In genomic region chr3:10304905-10305304, GRCh38 we compare ENCODE assay signal across 20 cellular contexts. TPM values are rescaled to one million over a fixed set of nuclear protein-coding genes. Genes with fewer than 3 reads are reported as not detected.
DNase-seq lines count a peak whose midpoint lies in the region; ATAC-seq and TF ChIP-seq lines count a peak whose summit lies in the region.
"Had no signal": no experiment of that assay in that cellular context is flagged by ENCODE, and none has a peak within 500 bp of the region (broad histone marks: within the 10 kb centered on the region; RNA-seq: fewer than 3 reads in every experiment).

No MANE protein-coding gene starts in this region.

- DNase-seq in T-helper 17 cell (no peak), chondrocyte (ENCODE audit: low spot score) (no peak), progenitor cell of endocrine pancreas (ENCODE audit: low spot score, unreplicated experiment) (no peak), COR-L47 (lab: John Stamatoyannopoulos, UW) (no peak), activated gamma-delta T cell treated with Interleukin-2 at 50 U/mL for 16 hours (no peak), NCI-H1048 (lab: John Stamatoyannopoulos, UW) (no peak)
- DNase-seq: DMS79, GM23248, NCI-H1105 treated with DMSO at 0.1 percent for 48 hours, NCI-H2029 treated with DMSO at 0.1 percent for 48 hours, NCI-H226, NCI-H82, Peyer's patch had no signal

- H3K4me1 Mint-ChIP-seq in T-helper 17 cell (peaks cover 9% of the 10 kb centered on the region), chondrocyte (ENCODE audit: low read depth) (peaks cover 2% of the 10 kb centered on the region), progenitor cell of endocrine pancreas (ENCODE audit: low read depth) (no peaks in the 10 kb centered on the region)

- H3K36me3 Mint-ChIP-seq in T-helper 17 cell (ENCODE audit: low read depth) (peaks cover 8% of the 10 kb centered on the region), chondrocyte (ENCODE audit: low read depth) (peaks cover 54% of the 10 kb centered on the region), progenitor cell of endocrine pancreas (ENCODE audit: insufficient read depth) (peaks cover 24% of the 10 kb centered on the region)

- no peak overlapping the region for H3K4me3 Mint-ChIP-seq in T-helper 17 cell
- H3K4me3 Mint-ChIP-seq in chondrocyte (ENCODE audit: unreplicated experiment): no peak overlapping the region
- no peak overlapping the region for H3K4me3 Mint-ChIP-seq in progenitor cell of endocrine pancreas (ENCODE audit: low read depth)
- H3K4me3 Mint-ChIP-seq: B cell, CD14-positive monocyte had no signal

- peak; percentile 11 for TF ChIP-seq POLR2A in GM15510 (IDR thresholded peaks at IDR 0.05; ENCODE audit: borderline replicate concordance, extremely low read depth, insufficient read length)

- ATAC-seq in T-helper 17 cell (no peak), GM21367 (IDR thresholded peaks at IDR 0.05; ENCODE audit: unreplicated experiment) (no peak)

- H3K9me3 Mint-ChIP-seq in chondrocyte (ENCODE audit: low read depth): no peaks in the 10 kb centered on the region
- H3K9me3 Mint-ChIP-seq in progenitor cell of endocrine pancreas (ENCODE audit: low read depth): no peaks in the 10 kb centered on the region
- H3K9me3 Mint-ChIP-seq: CD14-positive monocyte had no signal

- peak overlapping the region; percentile 54 for H3K27ac Mint-ChIP-seq in T-helper 17 cell
- H3K27ac Mint-ChIP-seq in chondrocyte (ENCODE audit: unreplicated experiment): peak overlapping the region; percentile 49
- H3K27ac Mint-ChIP-seq in progenitor cell of endocrine pancreas: peak overlapping the region; percentile 29
- H3K27ac Mint-ChIP-seq: B cell had no signal

- H3K9me3 ChIP-seq in T-helper 17 cell (ENCODE audit: control insufficient read depth, low read length, poor library complexity, severe bottlenecking): no peaks in the 10 kb centered on the region
- H3K9me3 ChIP-seq: A549, HAP-1, Peyer's patch had no signal

- TF ChIP-seq CTCF in chondrocyte (IDR thresholded peaks at IDR 0.05) (no peak), progenitor cell of endocrine pancreas (IDR thresholded peaks at IDR 0.05; ENCODE audit: unreplicated experiment) (no peak)

- H3K27me3 Mint-ChIP-seq in T-helper 17 cell: no peaks in the 10 kb centered on the region
- H3K27me3 Mint-ChIP-seq in chondrocyte (ENCODE audit: low read depth): no peaks in the 10 kb centered on the region
- H3K27me3 Mint-ChIP-seq in progenitor cell of endocrine pancreas: no peaks in the 10 kb centered on the region
- H3K27me3 Mint-ChIP-seq: B cell had no signal

RNA-seq across cellular contexts. Expression of gene GHRL, which starts 12.2 kb away (rescaled TPM):
- under 1 TPM; 0.73 to 0.85 TPM for total RNA-seq in T-helper 17 cell
- not detected in 3 replicates for total RNA-seq in chondrocyte
- total RNA-seq in progenitor cell of endocrine pancreas: 31.8 and 45.8 TPM in 2 replicates
- total RNA-seq: GM23248, HT-29 had no signal

RNA-seq across cellular contexts. Expression of gene SEC13, which starts 16.0 kb away (rescaled TPM):
- total RNA-seq in T-helper 17 cell: 10 to 100 TPM; 87.0 to 88.0 TPM
- total RNA-seq in chondrocyte: 197 to 243 TPM (median 198 TPM) in 3 replicates
- total RNA-seq in progenitor cell of endocrine pancreas: 101 and 105 TPM in 2 replicates

RNA-seq across cellular contexts. Expression of gene TATDN2, which starts 56.6 kb away (rescaled TPM):
- total RNA-seq in T-helper 17 cell (10 to 100 TPM; 56.8 to 63.7 TPM), chondrocyte (29.9 to 41.5 TPM (median 31.8 TPM) in 3 replicates), progenitor cell of endocrine pancreas (34.5 and 35.5 TPM in 2 replicates)

Comparison
In these comparisons a context has a peak if more than half of its experiments do, and no peak if none do; other contexts are left out.
1. RNA of gene GHRL, which starts 12.2 kb away (total RNA-seq): 31.8 to 45.8 TPM in progenitor cell of endocrine pancreas; 0.73 to 0.85 TPM in T-helper 17 cell and not detected in chondrocyte; every median in the first group is over 10 times any median in the second.
2. Peak in every context shown above with its lines, with median percentiles within 50 percentile points of each other: H3K27ac Mint-ChIP-seq.